Comparison of ENCODE assay signal across 2 cellular contexts in genomic region chr17:2061441-2061797, GRCh38.
TF ChIP-seq lines count a peak whose summit lies in the region.

No MANE protein-coding gene starts in this region.

TF ChIP-seq in GM12891, 5 proteins besides CTCF, POLR2A, EP300 and RAD21:
- TF ChIP-seq PAX5 (IDR thresholded peaks at IDR 0.05; ENCODE audit: insufficient read depth, low read length, severe bottlenecking) (no peak), POLR2AphosphoS5 (IDR thresholded peaks at IDR 0.05; ENCODE audit: low read depth, low read length) (peak; percentile 87; the same call in 1 of the 2 replicates), SPI1 (IDR thresholded peaks at IDR 0.05; ENCODE audit: low read depth, low read length) (no peak), TAF1 (IDR thresholded peaks at IDR 0.05; ENCODE audit: low read depth, low read length) (no peak), POU2F2 (IDR thresholded peaks at IDR 0.05; ENCODE audit: low read depth, low read length) (0 out of 2 replicates have a peak, but pooled peaks have one; percentile 3)

TF ChIP-seq in GM12878, 131 proteins besides CTCF, POLR2A, EP300 and RAD21:
- TF ChIP-seq SREBF1 (IDR thresholded peaks at IDR 0.05; ENCODE audit: low read length) (no peak), ZZZ3 (IDR thresholded peaks at IDR 0.05; ENCODE audit: control insufficient read depth, insufficient read length, low read depth) (no peak), PML (IDR thresholded peaks at IDR 0.05; ENCODE audit: low read length) (no peak), CHD4 (IDR thresholded peaks at IDR 0.05) (no peak), GATAD2B (conservative IDR thresholded peaks at IDR 0.05; ENCODE audit: low read depth) (no peak), LARP7 (IDR thresholded peaks at IDR 0.05) (no peak), SP1 (IDR thresholded peaks at IDR 0.05; ENCODE audit: low read depth, low read length) (no peak), ASH2L (IDR thresholded peaks at IDR 0.05; ENCODE audit: borderline replicate concordance, low read depth) (no peak), NKRF (conservative IDR thresholded peaks at IDR 0.05) (no peak), STAT3 (IDR thresholded peaks at IDR 0.05; ENCODE audit: low read depth, low read length) (no peak), CUX1 (IDR thresholded peaks at IDR 0.05; ENCODE audit: insufficient replicate concordance, low read depth, low read length) (no peak), BCLAF1 (IDR thresholded peaks at IDR 0.05) (no peak), NR2C1 (IDR thresholded peaks at IDR 0.05) (no peak), ZNF207 (IDR thresholded peaks at IDR 0.05; ENCODE audit: borderline replicate concordance) (no peak), CBFB (IDR thresholded peaks at IDR 0.05; ENCODE audit: low read depth) (peak; percentile 17; the same call in 1 of the 2 replicates), RCOR1 (conservative IDR thresholded peaks at IDR 0.05; ENCODE audit: low read depth, low read length) (no peak), SMAD5 (IDR thresholded peaks at IDR 0.05; ENCODE audit: low read depth) (peak; percentile 43; the same call in 1 of the 2 replicates), NFYA (IDR thresholded peaks at IDR 0.05; ENCODE audit: borderline replicate concordance, low read depth, low read length) (no peak), USF1 (IDR thresholded peaks at IDR 0.05; ENCODE audit: borderline replicate concordance, extremely low read length, insufficient read depth, low read depth, low read length) (no peak), CHD2 (IDR thresholded peaks at IDR 0.05; ENCODE audit: borderline replicate concordance, low read depth, low read length) (no peak), ATF2 (IDR thresholded peaks at IDR 0.05; ENCODE audit: low read length) (no peak), CBX5 (IDR thresholded peaks at IDR 0.05; ENCODE audit: low read depth) (no peak), EGR1 (IDR thresholded peaks at IDR 0.05; ENCODE audit: borderline replicate concordance in 1 of 2, low read depth in 2 of 2, low read length in 2 of 2) (no peak), HDAC2 (IDR thresholded peaks at IDR 0.05) (no peak), BACH1 (IDR thresholded peaks at IDR 0.05; ENCODE audit: borderline replicate concordance) (no peak), TCF12 (IDR thresholded peaks at IDR 0.05; ENCODE audit: low read depth, low read length) (no peak), IKZF1 (conservative IDR thresholded peaks at IDR 0.05) (0 out of 2 replicates have a peak, but pooled peaks have one; percentile 6), HDAC6 (IDR thresholded peaks at IDR 0.05; ENCODE audit: unreplicated experiment) (no peak), IRF4 (IDR thresholded peaks at IDR 0.05; ENCODE audit: low read depth, low read length) (no peak), ZSCAN29 (IDR thresholded peaks at IDR 0.05) (no peak), TCF7 (IDR thresholded peaks at IDR 0.05; ENCODE audit: borderline replicate concordance) (no peak), ZNF622 (IDR thresholded peaks at IDR 0.05) (no peak), PBX3 (IDR thresholded peaks at IDR 0.05; ENCODE audit: insufficient replicate concordance, low read depth, low read length) (no peak), NRF1 (conservative IDR thresholded peaks at IDR 0.05; ENCODE audit: low read depth, low read length) (no peak), MLLT1 (IDR thresholded peaks at IDR 0.05) (no peak), RELB (IDR thresholded peaks at IDR 0.05; ENCODE audit: low read depth) (no peak), POLR2AphosphoS2 (IDR thresholded peaks at IDR 0.05; ENCODE audit: low read depth, low read length) (0 out of 2 replicates have a peak, but pooled peaks have one; percentile 11), BRCA1 (IDR thresholded peaks at IDR 0.05; ENCODE audit: low read depth, low read length) (no peak), MTA2 (IDR thresholded peaks at IDR 0.05; ENCODE audit: low read depth) (no peak), MEF2A (IDR thresholded peaks at IDR 0.05; ENCODE audit: insufficient read depth, low read depth, low read length) (no peak), POLR2AphosphoS5 (IDR thresholded peaks at IDR 0.05; ENCODE audit: low read length) (peak; percentile 2; the same call in 1 of the 2 replicates)
